8 cellular contexts compared by ENCODE assay signal in genomic region chr10:86401588-86402282, GRCh38. TPM values are rescaled to one million over a fixed set of nuclear protein-coding genes. Genes with fewer than 3 reads are reported as not detected.
A peak's percentile ranks its signal among the peaks of the same experiment; 100 is the strongest.
DNase-seq lines count a peak whose midpoint lies in the region; ATAC-seq and TF ChIP-seq lines count a peak whose summit lies in the region.

No MANE protein-coding gene starts in this region.

- H3K4me1 ChIP-seq in right atrium auricular region, result peaks cover 0 to 36% of the 10 kb centered on the region in 2 donors

- H3K9me3 ChIP-seq in right atrium auricular region, result no peaks in the 10 kb centered on the region

- H3K4me3 Mint-ChIP-seq in activated T-cell treated with anti-CD3 and anti-CD28 coated beads, Interleukin-2, amount 50 U/mL, for 4 hours, result peak overlapping the region; percentile 87

- H3K4me1 Mint-ChIP-seq in activated T-cell treated with anti-CD3 and anti-CD28 coated beads, Interleukin-2, amount 50 U/mL, for 4 hours (ENCODE audit: low read depth), result peaks cover 16% of the 10 kb centered on the region

- ATAC-seq in activated T-cell treated with anti-CD3 and anti-CD28 coated beads, Interleukin-2, amount 50 U/mL, for 4 hours, result no peak
- ATAC-seq in HG02571 (IDR thresholded peaks at IDR 0.05; ENCODE audit: unreplicated experiment) (no peak), GM21447 (IDR thresholded peaks at IDR 0.05; ENCODE audit: unreplicated experiment) (no peak)

- TF ChIP-seq CTCF in right atrium auricular region (IDR thresholded peaks at IDR 0.05), result no peak

- H3K36me3 Mint-ChIP-seq in activated T-cell treated with anti-CD3 and anti-CD28 coated beads, Interleukin-2, amount 50 U/mL, for 4 hours (ENCODE audit: insufficient read depth), result no peaks in the 10 kb centered on the region

- no peaks in the 10 kb centered on the region for H3K27me3 Mint-ChIP-seq in activated T-cell treated with anti-CD3 and anti-CD28 coated beads, Interleukin-2, amount 50 U/mL, for 4 hours (ENCODE audit: low read depth)

- no peaks in the 10 kb centered on the region for H3K9me3 Mint-ChIP-seq in activated T-cell treated with anti-CD3 and anti-CD28 coated beads, Interleukin-2, amount 50 U/mL, for 4 hours

- H3K36me3 ChIP-seq in right atrium auricular region, result no peaks in the 10 kb centered on the region

- H3K27ac ChIP-seq in right atrium auricular region, result peak overlapping the region in 1 of 2 donors; percentile 75

- H3K27me3 ChIP-seq in right atrium auricular region, result no peaks in the 10 kb centered on the region

- peak overlapping the region; percentile 53 to 64 for H3K4me3 ChIP-seq in right atrium auricular region
- H3K4me3 ChIP-seq in skeletal muscle cell (ENCODE audit: low read depth, low read length), result peak overlapping the region; percentile 67

- DNase-seq in NCI-H748 (lab: John Stamatoyannopoulos, UW; ENCODE audit: unreplicated experiment) (peak; percentile 35), NCI-H748 treated with DMSO at 0.1 percent for 48 hours (lab: John Stamatoyannopoulos, UW) (no peak), right atrium auricular region (ENCODE audit: low spot score) (no peak), skeletal muscle cell (ENCODE audit: low read depth) (no peak), NCI-H2107 (lab: John Stamatoyannopoulos, UW) (no peak)
- DNase-seq in activated T-cell treated with anti-CD3 and anti-CD28 coated beads, Interleukin-2, amount 50 U/mL, for 4 hours, result peak; percentile 48

RNA-seq across cellular contexts. Expression of gene GRID1, which starts 35.1 kb away (rescaled TPM):
- total RNA-seq in activated T-cell treated with anti-CD3 and anti-CD28 coated beads, Interleukin-2, amount 50 U/mL, for 4 hours, result not detected
- total RNA-seq in right atrium auricular region, result under 1 TPM; 0.37 to 0.67 TPM

Comparison
In these comparisons a context has a peak if more than half of its experiments do, and no peak if none do; other contexts are left out.
1. DNase-seq: peak in NCI-H748 (single experiment) and activated T-cell treated with anti-CD3 and anti-CD28 coated beads, Interleukin-2, amount 50 U/mL, for 4 hours (single experiment); none in NCI-H748 treated with DMSO at 0.1 percent for 48 hours (single experiment), right atrium auricular region (single experiment), skeletal muscle cell (single experiment) and NCI-H2107 (single experiment).